In genomic region chr16:84371553-84371865, GRCh38 we compare ENCODE assay signal across 1 cellular context.
TF ChIP-seq lines count a peak whose summit lies in the region.

No MANE protein-coding gene starts in this region.

TF ChIP-seq in H1, 55 proteins besides CTCF, POLR2A, EP300 and RAD21:
- TF ChIP-seq NANOG (IDR thresholded peaks at IDR 0.05; ENCODE audit: insufficient read depth, low read depth, low read length, poor library complexity, severe bottlenecking), result no peak
